ENCODE assay signal across 23 cellular contexts in the genomic region with DNA sequence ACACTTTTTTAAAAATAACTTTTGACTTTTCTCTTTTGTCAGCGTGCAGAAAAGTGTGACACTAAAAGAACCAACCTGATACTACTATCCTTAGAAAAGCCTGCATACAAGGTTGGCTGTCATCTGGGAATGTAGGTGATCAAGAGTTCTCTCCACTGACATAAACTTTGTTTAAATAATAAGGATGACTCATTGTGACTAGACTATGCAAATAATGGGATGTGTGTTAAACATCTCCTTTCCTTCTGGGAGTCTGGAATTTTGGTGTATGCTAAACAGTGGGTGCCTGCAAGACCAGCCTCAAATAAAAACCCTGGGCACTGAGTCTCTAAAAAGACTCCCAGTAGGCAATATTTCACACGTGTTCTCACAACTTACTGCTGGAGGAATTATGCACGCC.
DNase-seq lines count a peak whose midpoint lies in the region; ATAC-seq, FAIRE-seq and TF ChIP-seq lines count a peak whose summit lies in the region.
"Had no signal": no experiment of that assay in that cellular context is flagged by ENCODE, and none has a peak within 500 bp of the region (broad histone marks: within the 10 kb centered on the region; RNA-seq: fewer than 3 reads in every experiment).

No MANE protein-coding gene starts in this region.

- no peak overlapping the region for H2AFZ ChIP-seq in PC-3 (ENCODE audit: low read length)

- intact Hi-C loops in PC-3 (cut with micrococcal nuclease): loop anchor here (5.0 to 10.0 kb wide), 2 partner anchors 232 to 524 kb away; no protein-coding TSS in a partner anchor

- H3K36me3 ChIP-seq in PC-3 (ENCODE audit: low read depth, low read length): no peaks in the 10 kb centered on the region
- H3K36me3 ChIP-seq: HAP-1 had no signal

- H3K27me3 ChIP-seq in PC-3 (ENCODE audit: low read length): peaks cover 5% of the 10 kb centered on the region; the same call in 1 of the 2 replicates

- H3K9me3 ChIP-seq in A549: no peaks in the 10 kb centered on the region
- no peaks in the 10 kb centered on the region for H3K9me3 ChIP-seq in PC-3 (ENCODE audit: low read length)
- H3K9me3 ChIP-seq: HAP-1, SK-N-SH had no signal

- H3K4me3 ChIP-seq in A549 (no peak overlapping the region), PC-3 (ENCODE audit: low read length) (no peak overlapping the region), fibroblast of mammary gland (ENCODE audit: control insufficient read depth, low read depth, low read length) (no peak overlapping the region)
- H3K4me3 ChIP-seq: HAP-1 had no signal

- POLR2A ChIA-PET in A549 (lab: Yijun Ruan, JAX): no interaction called here
- POLR2A ChIA-PET in PC-3 (lab: Charles Lee; ENCODE audit: unreplicated experiment): no interaction called here
- POLR2A ChIA-PET in HEK293T (lab: Yijun Ruan, JAX): no interaction called here

- no peaks in the 10 kb centered on the region for H3K79me2 ChIP-seq in PC-3 (ENCODE audit: low read length)

- no peak for FAIRE-seq in A549 (lab: Jason Lieb, UNC)
- FAIRE-seq: GM12891, GM18507, HTR-8/SVneo had no signal

- H3K4me1 ChIP-seq in A549: peaks cover 11% of the 10 kb centered on the region
- peaks cover 12% of the 10 kb centered on the region for H3K4me1 ChIP-seq in PC-3 (ENCODE audit: insufficient read depth, low read length)
- H3K4me1 ChIP-seq: HAP-1 had no signal

- H3K27ac ChIP-seq in A549 (no peak overlapping the region), PC-3 (ENCODE audit: low read length) (peak overlapping the region; percentile 11; the same call in 1 of the 2 replicates)

- H3K4me2 ChIP-seq in A549: peak overlapping the region; percentile 48
- H3K4me2 ChIP-seq in PC-3 (ENCODE audit: low read length): peak overlapping the region; percentile 42
- H3K4me2 ChIP-seq: SK-N-SH had no signal

- no peak for TF ChIP-seq POLR2A in A549 (IDR thresholded peaks at IDR 0.05; ENCODE audit: low read length)

- BruUV-seq in PC-3 (replicated peaks; lab: Mats Ljungman, UMichigan): no TSS peak

- no peaks in the 10 kb centered on the region for H3F3A ChIP-seq in PC-3 (ENCODE audit: low read length, unreplicated experiment)

- no peaks in the 10 kb centered on the region for H4K20me1 ChIP-seq in PC-3 (ENCODE audit: low read length)

- no peaks in the 10 kb centered on the region for H3K9me2 ChIP-seq in PC-3 (replicated peaks; ENCODE audit: low read length)
- H3K9me2 ChIP-seq: SK-N-SH had no signal

- TF ChIP-seq CTCF in A549 (IDR thresholded peaks at IDR 0.05) (no peak), PC-3 (conservative IDR thresholded peaks at IDR 0.05; ENCODE audit: low read depth, low read length) (no peak), fibroblast of mammary gland (conservative IDR thresholded peaks at IDR 0.05; ENCODE audit: control insufficient read depth, insufficient read depth, low read depth, low read length) (no peak)

- 7% methylated on average over 3 of the region's 3 CpGs for WGBS in A549 (ENCODE audit: missing lambda C conversion rate)

- no peak for TF ChIP-seq RAD21 in A549 (conservative IDR thresholded peaks at IDR 0.05 in 1 of 2, IDR thresholded peaks at IDR 0.05 in 1 of 2)

- H3K9ac ChIP-seq in PC-3 (ENCODE audit: low read length): no peak overlapping the region
- H3K9ac ChIP-seq: SK-N-SH had no signal

- CTCF ChIA-PET in A549 (lab: Yijun Ruan, JAX): interaction anchor here (1.5 kb wide), 1 partner anchor 521 kb away, joined by 5 read pairs; no protein-coding TSS in a partner anchor
- CTCF ChIA-PET in PC-3 (lab: Charles Lee): no interaction called here
- CTCF ChIA-PET in HEK293T (lab: Yijun Ruan, JAX): no interaction called here

- DNase-seq in A549 (ENCODE audit: low read depth in 1 of 2, low spot score in 1 of 2) (peak; percentile 4 to 31), ELR (ENCODE audit: low read depth) (peak; percentile 1), PC-3 (peak; percentile 79), fibroblast of mammary gland (ENCODE audit: low read depth) (peak; percentile 3), NCI-H748 (lab: John Stamatoyannopoulos, UW; ENCODE audit: unreplicated experiment) (no peak), HEK293T (ENCODE audit: extremely low spot score) (no peak), cerebellum (ENCODE audit: low spot score) (no peak)
- DNase-seq: ACHN, AML-193, Calu3, DMS79, GDM1, NCI-H1436, NCI-H2029, NCI-H2171, NCI-H446 treated with DMSO at 0.1 percent for 48 hours, OCI-M1, SK-N-SH, T-helper 1 cell had no signal

- peak; percentile 50 to 72; a peak in 3 of 6 replicates for ATAC-seq in A549
- ATAC-seq in PC-3: peak; percentile 97

- no peak for TF ChIP-seq EP300 in A549 (IDR thresholded peaks at IDR 0.05)

TF ChIP-seq in A549, 52 proteins besides CTCF, POLR2A, EP300 and RAD21:
- TF ChIP-seq FOSL2 (IDR thresholded peaks at IDR 0.05) (no peak), FOSL2 (CRISPR knock-in tag; IDR thresholded peaks at IDR 0.05) (peak; percentile 81), JUNB (IDR thresholded peaks at IDR 0.05) (peak; percentile 28; the same call in 1 of the 2 replicates), HOXA7 (CRISPR knock-in tag; IDR thresholded peaks at IDR 0.05) (no peak)

TF ChIP-seq in HEK293T, 16 proteins besides CTCF, POLR2A, EP300 and RAD21:
- TF ChIP-seq, protein P1, sequence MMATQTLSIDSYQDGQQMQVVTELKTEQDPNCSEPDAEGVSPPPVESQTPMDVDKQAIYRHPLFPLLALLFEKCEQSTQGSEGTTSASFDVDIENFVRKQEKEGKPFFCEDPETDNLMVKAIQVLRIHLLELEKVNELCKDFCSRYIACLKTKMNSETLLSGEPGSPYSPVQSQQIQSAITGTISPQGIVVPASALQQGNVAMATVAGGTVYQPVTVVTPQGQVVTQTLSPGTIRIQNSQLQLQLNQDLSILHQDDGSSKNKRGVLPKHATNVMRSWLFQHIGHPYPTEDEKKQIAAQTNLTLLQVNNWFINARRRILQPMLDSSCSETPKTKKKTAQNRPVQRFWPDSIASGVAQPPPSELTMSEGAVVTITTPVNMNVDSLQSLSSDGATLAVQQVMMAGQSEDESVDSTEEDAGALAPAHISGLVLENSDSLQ (IDR thresholded peaks at IDR 0.05): no peak
- TF ChIP-seq SUZ12 (IDR thresholded peaks at IDR 0.05) (no peak), L3MBTL2 (conservative IDR thresholded peaks at IDR 0.05) (no peak)

Comparison
In these comparisons a context has a peak if more than half of its experiments do, and no peak if none do; other contexts are left out.
1. DNase-seq: peak in A549 (2 of 2), ELR (single experiment), PC-3 (single experiment) and fibroblast of mammary gland (single experiment); none in NCI-H748 (single experiment), HEK293T (single experiment) and cerebellum (single experiment).